ENCODE assay signal across 21 cellular contexts in genomic region chr16:55475919-55476318, GRCh38. TPM values are rescaled to one million over a fixed set of nuclear protein-coding genes. Genes with fewer than 3 reads are reported as not detected.
A peak's percentile ranks its signal among the peaks of the same experiment; 100 is the strongest.
DNase-seq lines count a peak whose midpoint lies in the region; ATAC-seq, FAIRE-seq and TF ChIP-seq lines count a peak whose summit lies in the region.
"Had no signal": no experiment of that assay in that cellular context is flagged by ENCODE, and none has a peak within 500 bp of the region (broad histone marks: within the 10 kb centered on the region; RNA-seq: fewer than 3 reads in every experiment).

No MANE protein-coding gene starts in this region.

- no peak for DNase-seq in HFFc6
- no peak for DNase-seq in fibroblast of lung (ENCODE audit: low read depth in 2 of 2)
- DNase-seq in testis, result peak; percentile 53
- DNase-seq in activated CD4-positive, alpha-beta T cell treated with anti-CD3 and anti-CD28 coated beads for 4 hours, result no peak
- no peak for DNase-seq in foreskin melanocyte
- DNase-seq in kidney, result no peak
- DNase-seq: activated CD4-positive, CD25-positive, alpha-beta regulatory T cell treated with anti-CD3 and anti-CD28 coated beads, Interleukin-2, amount 50 U/mL, for 72 hours; activated gamma-delta T cell treated with Interleukin-2 at 50 U/mL for 16 hours; colonic mucosa; GDM1; NCI-H1694 treated with DMSO at 0.1 percent for 48 hours; nucleus accumbens; SHP77; stimulated activated CD4-positive, alpha-beta T cell treated with anti-CD3 and anti-CD28 coated beads, Interleukin-12 subunit alpha, Interleukin-12 subunit beta, amount 100 ng/mL, for 4 hours; stimulated activated naive CD8-positive, alpha-beta T cell treated with anti-CD3 and anti-CD28 coated beads, Interleukin-15, Interleukin-2, amounts not matched to agents 100 U/mL and 50 U/mL, for 24 hours; T-helper 2 cell had no signal

- peaks cover 13% of the 10 kb centered on the region for H3K79me2 ChIP-seq in fibroblast of lung (ENCODE audit: control insufficient read depth, insufficient read depth, low read length)

- H2AFZ ChIP-seq in fibroblast of lung (ENCODE audit: low read length), result peak overlapping the region; percentile 57

- peak overlapping the region; percentile 57 for H3K4me3 Mint-ChIP-seq in HFFc6
- H3K4me3 Mint-ChIP-seq in nephron, result peak overlapping the region in 1 of 3 experiments; percentile 40

- H3K9me3 ChIP-seq in fibroblast of lung (ENCODE audit: control insufficient read depth, insufficient read depth, low read depth, low read length) (no peaks in the 10 kb centered on the region), testis (no peaks in the 10 kb centered on the region), kidney (ENCODE audit: control insufficient read depth in 1 of 2, low read length in 2 of 2) (no peaks in the 10 kb centered on the region)
- H3K9me3 ChIP-seq: Caco-2, colonic mucosa had no signal

- H3K36me3 ChIP-seq in fibroblast of lung (ENCODE audit: control insufficient read depth, insufficient read depth, low read length), result no peaks in the 10 kb centered on the region
- H3K36me3 ChIP-seq in testis (ENCODE audit: low read depth, missing control alignments), result no peaks in the 10 kb centered on the region
- H3K36me3 ChIP-seq in kidney (ENCODE audit: control insufficient read depth in 1 of 2, insufficient read depth in 2 of 2, low read length in 2 of 2), result no peaks in the 10 kb centered on the region
- H3K36me3 ChIP-seq: colonic mucosa had no signal

- H3K4me1 ChIP-seq in fibroblast of lung (ENCODE audit: control insufficient read depth, extremely low read depth, insufficient read depth, low read length) (peaks cover 17% of the 10 kb centered on the region), testis (peaks cover 21% of the 10 kb centered on the region), kidney (ENCODE audit: control insufficient read depth in 1 of 2, insufficient read depth in 1 of 2, low read depth in 1 of 2, low read length in 2 of 2) (peaks cover 0 to 4% of the 10 kb centered on the region in 2 donors)
- H3K4me1 ChIP-seq: Caco-2, colonic mucosa had no signal

- H3K36me3 Mint-ChIP-seq in HFFc6 (ENCODE audit: low read depth), result 0 out of 2 replicates have a peak, but pooled peaks cover 4% of the 10 kb centered on the region
- no peaks in the 10 kb centered on the region for H3K36me3 Mint-ChIP-seq in nephron (ENCODE audit: low read depth)

- peak overlapping the region; percentile 56 for H3K27ac Mint-ChIP-seq in HFFc6
- H3K27ac Mint-ChIP-seq in nephron, result peak overlapping the region in 2 of 3 experiments; percentile 43 to 45

- H3K27me3 Mint-ChIP-seq in HFFc6 (ENCODE audit: insufficient read depth) (no peaks in the 10 kb centered on the region; the same call in 1 of the 2 replicates), nephron (ENCODE audit: low read depth) (peaks cover 26% of the 10 kb centered on the region)

- 52 to 55% methylated on average over 5 of the region's 5 CpGs for WGBS in testis, 2 donors

- H3K27ac ChIP-seq in fibroblast of lung (ENCODE audit: insufficient read depth, low read length), result peak overlapping the region; percentile 19
- H3K27ac ChIP-seq in testis, result peak overlapping the region; percentile 39 to 69
- peak overlapping the region in 1 of 2 donors; percentile 9 for H3K27ac ChIP-seq in kidney (ENCODE audit: low read depth in 2 of 2, low read length in 2 of 2)
- H3K27ac ChIP-seq: colonic mucosa, epithelial cell of prostate had no signal

- no peak overlapping the region for H3K9ac ChIP-seq in fibroblast of lung (ENCODE audit: insufficient read depth, low read length)
- H3K9ac ChIP-seq in kidney (ENCODE audit: low read length in 2 of 2), result no peak overlapping the region

- FAIRE-seq in kidney (lab: Jason Lieb, UNC), result no peak
- FAIRE-seq: H1 had no signal

- no peak for TF ChIP-seq POLR2A in testis (IDR thresholded peaks at IDR 0.05)

- no peak for ATAC-seq in HG03045 (IDR thresholded peaks at IDR 0.05; ENCODE audit: unreplicated experiment)
- ATAC-seq: stimulated activated naive CD8-positive, alpha-beta T cell treated with anti-CD3 and anti-CD28 coated beads, Interleukin-15, Interleukin-2, amounts not matched to agents 100 U/mL and 50 U/mL, for 24 hours had no signal

- intact Hi-C loops in testis (cut with DNase I; ENCODE audit: low total_unique reads) (no loop called here), kidney (cut with DNase I) (no loop called here)

- H3K4me2 ChIP-seq in fibroblast of lung (ENCODE audit: extremely low read depth, insufficient read depth, low read length), result peak overlapping the region; percentile 82

- no peak for TF ChIP-seq CTCF in HFFc6 (IDR thresholded peaks at IDR 0.05)
- no peak for TF ChIP-seq CTCF in fibroblast of lung (conservative IDR thresholded peaks at IDR 0.05 in 1 of 2, IDR thresholded peaks at IDR 0.05 in 1 of 2; ENCODE audit: low read depth in 1 of 2, low read length in 2 of 2)
- TF ChIP-seq CTCF in nephron (IDR thresholded peaks at IDR 0.05; ENCODE audit: unreplicated experiment in 3 of 3), result no peak
- no peak for TF ChIP-seq CTCF in testis (IDR thresholded peaks at IDR 0.05)
- TF ChIP-seq CTCF in kidney (IDR thresholded peaks at IDR 0.05; ENCODE audit: borderline replicate concordance, extremely low read depth, insufficient read depth), result no peak

- H3K27me3 ChIP-seq in fibroblast of lung (ENCODE audit: control insufficient read depth, insufficient read depth, low read length) (no peaks in the 10 kb centered on the region), testis (no peaks in the 10 kb centered on the region)

- H3K9me3 Mint-ChIP-seq in HFFc6 (no peaks in the 10 kb centered on the region), nephron (no peaks in the 10 kb centered on the region)

- H4K20me1 ChIP-seq in fibroblast of lung (ENCODE audit: control insufficient read depth, extremely low read depth, insufficient read depth, low read length), result no peaks in the 10 kb centered on the region

- peak overlapping the region in 1 of 4 experiments; percentile 25 for H3K4me3 ChIP-seq in fibroblast of lung (replicated peaks in 1 of 4; ENCODE audit: control extremely low read depth in 1 of 4, insufficient read depth in 1 of 4, low read depth in 3 of 4, low read length in 4 of 4)
- H3K4me3 ChIP-seq in testis, result no peak overlapping the region
- no peak overlapping the region for H3K4me3 ChIP-seq in kidney (ENCODE audit: low read length in 2 of 2)
- H3K4me3 ChIP-seq: colonic mucosa had no signal

- H3K4me1 Mint-ChIP-seq in HFFc6 (ENCODE audit: low read depth) (peaks cover 83% of the 10 kb centered on the region), nephron (peaks cover 29% of the 10 kb centered on the region)

RNA-seq across cellular contexts. Expression of gene MMP2, which starts 3.1 kb away (rescaled TPM):
- 100 to 1,000 TPM; 446 to 563 (median 511) TPM for total RNA-seq in HFFc6 (2021; fragmentation: NEBNext Ultra II Directional; extraction: Animal tissue kit (Norgen Biotek cat#: 25700))
- total RNA-seq in fibroblast of lung, result 1,311 and 1,457 TPM in 2 replicates
- polyA plus RNA-seq in fibroblast of lung, result 760 and 1,609 TPM in 2 replicates
- polyA plus RNA-seq in fibroblast of lung (2012), result 608 and 1,202 TPM in 2 replicates
- 617 and 1,278 TPM in 2 replicates for polyA minus RNA-seq in fibroblast of lung (ENCODE audit: low replicate concordance)
- total RNA-seq in testis, result 100 to 1,000 TPM in 1 of 2 donors, 10 to 100 TPM in 1; 50.9 to 111 TPM
- polyA plus RNA-seq in testis (ENCODE audit: insufficient read depth, low read depth, low replicate concordance), result 250 TPM
- total RNA-seq in kidney, result 101 TPM
- 44.3 TPM for polyA plus RNA-seq in kidney (ENCODE audit: insufficient read depth, low read depth, low replicate concordance)

RNA-seq across cellular contexts. Expression of gene LPCAT2, which starts 33.0 kb away (rescaled TPM):
- 10 to 100 TPM; 22.3 to 36.1 (median 27.5) TPM for total RNA-seq in HFFc6 (2021; fragmentation: NEBNext Ultra II Directional; extraction: Animal tissue kit (Norgen Biotek cat#: 25700))
- total RNA-seq in fibroblast of lung (13.1 and 17.8 TPM in 2 replicates), testis (10 to 100 TPM in 1 of 2 donors, 1 to 10 TPM in 1; 6.9 to 12.0 TPM), kidney (20.6 TPM)
- polyA plus RNA-seq in fibroblast of lung (10.2 and 13.6 TPM in 2 replicates), testis (ENCODE audit: insufficient read depth, low read depth, low replicate concordance) (8.5 TPM), kidney (ENCODE audit: insufficient read depth, low read depth, low replicate concordance) (7.7 TPM)
- 5.4 and 9.0 TPM in 2 replicates for polyA plus RNA-seq in fibroblast of lung (2012)
- polyA minus RNA-seq in fibroblast of lung (ENCODE audit: low replicate concordance), result 3.4 and 5.3 TPM in 2 replicates
